Comparison of ENCODE assay signal across 1 cellular context in genomic region chr10:110764793-110765512, GRCh38.
TF ChIP-seq lines count a peak whose summit lies in the region.

No MANE protein-coding gene starts in this region.

TF ChIP-seq in GM23338, 12 proteins besides CTCF, POLR2A, EP300 and RAD21 (continued from another document):
- no peak for TF ChIP-seq ZNF462 (CRISPR knock-in tag; IDR thresholded peaks at IDR 0.05)
